In genomic region chr1:31296486-31297272, GRCh38 we compare ENCODE assay signal across 8 cellular contexts.
DNase-seq lines count a peak whose midpoint lies in the region; ATAC-seq, FAIRE-seq and TF ChIP-seq lines count a peak whose summit lies in the region.

Gene SNRNP40, minus strand, starts transcription at chr1:31296788. Its CDS starts 37 bp downstream, at chr1:31296751.
Gene ZCCHC17, plus strand, starts transcription at chr1:31297032. Its CDS starts 13,067 bp downstream, at chr1:31310099.

- in situ Hi-C loops in brain microvascular endothelial cell (cut with HindIII; ENCODE audit: low pct_ligation_motif_present, low sequenced_read_pairs) = no loop called here

- no peak for TF ChIP-seq CTCF in brain microvascular endothelial cell (IDR thresholded peaks at IDR 0.05; ENCODE audit: low read depth, low read length, missing control alignments)

- no peaks in the 10 kb centered on the region for H3K4me1 ChIP-seq in iPS DF 6.9 (ENCODE audit: control insufficient read depth, insufficient read depth, low read length)

- no peaks in the 10 kb centered on the region for H3K9me3 ChIP-seq in iPS DF 6.9 (ENCODE audit: control insufficient read depth, insufficient read depth, low read length)

- H3K27me3 ChIP-seq in brain microvascular endothelial cell (replicated peaks) (no peaks in the 10 kb centered on the region), iPS DF 6.9 (ENCODE audit: control insufficient read depth, insufficient read depth, low read length) (no peaks in the 10 kb centered on the region)

- peak within 1 kb of the TSS; percentile 92 for H3K4me3 ChIP-seq in brain microvascular endothelial cell (ENCODE audit: low read depth, low read length)
- peak within 1 kb of the TSS; percentile 80 for H3K4me3 ChIP-seq in iPS DF 6.9 (ENCODE audit: low read length)
- H3K4me3 ChIP-seq in skeletal muscle cell (ENCODE audit: low read depth, low read length) = peak within 1 kb of the TSS; percentile 100

- no CpG with 5 or more reads among the region's 53 CpGs for WGBS in iPS DF 6.9 (ENCODE audit: insufficient coverage, insufficient read length)

- peak; percentile 97 for FAIRE-seq in TTC549 (lab: Jason Lieb, UNC)

- ATAC-seq in GM18519 (IDR thresholded peaks at IDR 0.05; ENCODE audit: low FRiP score, unreplicated experiment) (peak; percentile 98), HG03060 (IDR thresholded peaks at IDR 0.05; ENCODE audit: low read depth, unreplicated experiment) (peak; percentile 88)

- H3K36me3 ChIP-seq in brain microvascular endothelial cell (replicated peaks) (peaks cover 18% of the 10 kb centered on the region), iPS DF 6.9 (ENCODE audit: control insufficient read depth, insufficient read depth, low read length) (peaks cover 11% of the 10 kb centered on the region; the same call in 1 of the 2 replicates)

- H3K27ac ChIP-seq in brain microvascular endothelial cell (peak within 1 kb of the TSS; percentile 80), iPS DF 6.9 (ENCODE audit: low read length) (no peak within 1 kb of the TSS)

- DNase-seq in 8988T (peak; percentile 71), NCI-H2107 (lab: John Stamatoyannopoulos, UW) (peak; percentile 99), brain microvascular endothelial cell (peak; percentile 100), iPS DF 6.9 (ENCODE audit: low read depth, low spot score) (peak; percentile 98), skeletal muscle cell (ENCODE audit: low read depth) (peak; percentile 97)
